20 cellular contexts compared by ENCODE assay signal in the genomic region with DNA sequence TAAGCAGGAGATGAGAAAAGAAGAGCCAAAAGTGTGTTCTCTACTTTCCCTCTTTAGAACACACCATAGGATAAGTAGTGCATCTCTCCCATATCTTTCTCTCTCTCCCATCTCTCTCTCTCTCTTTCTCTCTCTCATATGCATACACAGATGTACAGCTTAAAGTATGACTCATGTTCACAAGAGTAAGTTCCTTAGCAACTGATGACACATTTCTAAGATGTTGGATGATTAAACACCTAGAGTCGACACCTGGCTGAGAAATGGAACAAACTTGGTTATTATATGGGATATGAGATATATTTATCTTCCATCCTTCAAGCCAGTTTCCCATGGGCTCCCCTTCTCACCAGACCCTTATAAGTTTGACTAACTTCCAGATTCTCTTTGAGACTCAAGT.
DNase-seq lines count a peak whose midpoint lies in the region; ATAC-seq, FAIRE-seq and TF ChIP-seq lines count a peak whose summit lies in the region.
"Had no signal": no experiment of that assay in that cellular context is flagged by ENCODE, and none has a peak within 500 bp of the region (broad histone marks: within the 10 kb centered on the region; RNA-seq: fewer than 3 reads in every experiment).

No MANE protein-coding gene starts in this region.

- H3K36me3 ChIP-seq in HepG2 (replicated peaks in 1 of 2; ENCODE audit: control insufficient read depth in 1 of 2, insufficient read depth in 2 of 2, low read length in 2 of 2): no peaks in the 10 kb centered on the region
- H3K36me3 ChIP-seq in right lobe of liver: no peaks in the 10 kb centered on the region
- H3K36me3 ChIP-seq in RWPE2 (ENCODE audit: low read depth): no peaks in the 10 kb centered on the region
- H3K36me3 ChIP-seq: BLaER1, SJCRH30 had no signal

- CTCF ChIA-PET in HepG2 (lab: Yijun Ruan, JAX; ENCODE audit: low intra/inter-chr PET ratio, low total read pairs): no interaction called here

- TF ChIP-seq CTCF in HepG2 (CRISPR knock-in tag; IDR thresholded peaks at IDR 0.05): no peak
- no peak for TF ChIP-seq CTCF in right lobe of liver (IDR thresholded peaks at IDR 0.05)
- TF ChIP-seq CTCF in RWPE2 (IDR thresholded peaks at IDR 0.05; ENCODE audit: poor library complexity, severe bottlenecking): no peak

- no peak overlapping the region for H3K27ac Mint-ChIP-seq in stimulated activated naive B cell treated with anti-CD40 and anti-IgM and Interleukin-4, amounts not matched to agents 10 μg/mL and 1 μg/mL and 100 μg/mL, for 72 hours
- H3K27ac Mint-ChIP-seq: CD4-positive, alpha-beta memory T cell; HFFc6 had no signal

- POLR2A ChIA-PET in HepG2 (lab: Yijun Ruan, JAX): no interaction called here

- no peak overlapping the region for H3K4me2 ChIP-seq in HepG2 (ENCODE audit: low read depth, low read length)
- H3K4me2 ChIP-seq: BLaER1 had no signal

- peaks cover 8 to 10% of the 10 kb centered on the region in 2 donors for H3K9me3 Mint-ChIP-seq in stimulated activated naive B cell treated with anti-CD40 and anti-IgM and Interleukin-4, amounts not matched to agents 10 μg/mL and 1 μg/mL and 100 μg/mL, for 72 hours

- H3K9ac ChIP-seq in HepG2 (ENCODE audit: insufficient read depth, low read depth, low read length): no peak overlapping the region
- H3K9ac ChIP-seq: BLaER1 had no signal

- H3K36me3 Mint-ChIP-seq in stimulated activated naive B cell treated with anti-CD40 and anti-IgM and Interleukin-4, amounts not matched to agents 10 μg/mL and 1 μg/mL and 100 μg/mL, for 72 hours: peaks cover 2 to 3% of the 10 kb centered on the region in 2 donors

- TF ChIP-seq EP300 in HepG2 (IDR thresholded peaks at IDR 0.05; ENCODE audit: low read depth in 2 of 2, low read length in 2 of 2): no peak
- no peak for TF ChIP-seq EP300 in HepG2 (CRISPR knock-in tag; IDR thresholded peaks at IDR 0.05; ENCODE audit: borderline replicate concordance)

- TF ChIP-seq POLR2A in HepG2 (IDR thresholded peaks at IDR 0.05; ENCODE audit: insufficient read depth in 1 of 2, low read depth in 2 of 2, low read length in 2 of 2): no peak
- TF ChIP-seq POLR2A in right lobe of liver (IDR thresholded peaks at IDR 0.05): no peak

- H3K4me1 ChIP-seq in HepG2 (ENCODE audit: insufficient read depth, low read length) (no peaks in the 10 kb centered on the region), right lobe of liver (no peaks in the 10 kb centered on the region), RWPE2 (ENCODE audit: insufficient read depth, poor library complexity, severe bottlenecking) (no peaks in the 10 kb centered on the region)
- H3K4me1 ChIP-seq: BLaER1, SJCRH30 had no signal

- no peaks in the 10 kb centered on the region for H4K20me1 ChIP-seq in HepG2 (ENCODE audit: insufficient read depth, low read length)
- H4K20me1 ChIP-seq: BLaER1 had no signal

- ATAC-seq in HepG2: no peak
- ATAC-seq in right lobe of liver: no peak
- peak; percentile 56; the same call in 2 of the 3 replicates for ATAC-seq in RWPE2 (ENCODE audit: low read depth)
- no peak for ATAC-seq in stimulated activated naive B cell treated with anti-CD40 and anti-IgM and Interleukin-4, amounts not matched to agents 10 μg/mL and 1 μg/mL and 100 μg/mL, for 72 hours (replicated peaks)

- no peaks in the 10 kb centered on the region for H3K27me3 ChIP-seq in HepG2 (ENCODE audit: control insufficient read depth in 1 of 2, insufficient read depth in 2 of 2, low read length in 2 of 2)
- H3K27me3 ChIP-seq in right lobe of liver: no peaks in the 10 kb centered on the region
- H3K27me3 ChIP-seq in RWPE2 (ENCODE audit: insufficient read depth, poor library complexity, severe bottlenecking): peaks cover 5% of the 10 kb centered on the region
- H3K27me3 ChIP-seq: BLaER1, SJCRH30 had no signal

- H3K9me3 ChIP-seq in HepG2 (ENCODE audit: low read length) (no peaks in the 10 kb centered on the region), right lobe of liver (no peaks in the 10 kb centered on the region), RWPE2 (ENCODE audit: severe bottlenecking) (peaks cover 2% of the 10 kb centered on the region)
- H3K9me3 ChIP-seq: SJCRH30 had no signal

- FAIRE-seq in HepG2 (lab: Jason Lieb, UNC): no peak
- FAIRE-seq: HTR-8/SVneo had no signal

- H2AFZ ChIP-seq in HepG2 (ENCODE audit: low read length): no peak overlapping the region

- H3K4me3 ChIP-seq in HepG2 (replicated peaks in 1 of 3; ENCODE audit: insufficient read depth in 1 of 3, low read depth in 2 of 3, low read length in 3 of 3): no peak overlapping the region
- H3K4me3 ChIP-seq in right lobe of liver: no peak overlapping the region
- no peak overlapping the region for H3K4me3 ChIP-seq in RWPE2 (ENCODE audit: severe bottlenecking)
- H3K4me3 ChIP-seq: BLaER1, SJCRH30 had no signal

- intact Hi-C loops in HepG2 (cut with micrococcal nuclease; ENCODE audit: unreplicated experiment): no loop called here
- intact Hi-C loops in right lobe of liver (cut with DNase I): no loop called here

- H3K4me3 Mint-ChIP-seq in stimulated activated naive B cell treated with anti-CD40 and anti-IgM and Interleukin-4, amounts not matched to agents 10 μg/mL and 1 μg/mL and 100 μg/mL, for 72 hours: no peak overlapping the region
- H3K4me3 Mint-ChIP-seq: CD4-positive, alpha-beta memory T cell; HFFc6 had no signal

- WGBS in HepG2 (ENCODE audit: low lambda C conversion rate): 0% methylated on average over 1 of the region's 1 CpG
- 21% methylated on average over 1 of the region's 1 CpG for WGBS in right lobe of liver (ENCODE audit: insufficient coverage, low coverage, low lambda C conversion rate, missing lambda C conversion rate)

- no peak overlapping the region for H3K27ac ChIP-seq in HepG2 (ENCODE audit: extremely low read length, insufficient read depth, low read length)
- H3K27ac ChIP-seq in right lobe of liver: no peak overlapping the region
- no peak overlapping the region for H3K27ac ChIP-seq in RWPE2 (ENCODE audit: poor library complexity, severe bottlenecking)
- H3K27ac ChIP-seq in epithelial cell of prostate: no peak overlapping the region
- H3K27ac ChIP-seq: BLaER1, SJCRH30 had no signal

- in situ Hi-C loops in HepG2 (cut with HindIII; ENCODE audit: extremely low pct_ligation_motif_present, low pct_unique_long_range_greater_than_20kb): no loop called here

- DNase-seq in HepG2 (ENCODE audit: low spot score) (no peak), right lobe of liver (no peak), RWPE2 (ENCODE audit: low spot score) (no peak), epithelial cell of prostate (ENCODE audit: low read depth, low spot score) (peak; percentile 37), superior temporal gyrus (ENCODE audit: extremely low spot score) (peak; percentile 16), MV-4-11 (lab: John Stamatoyannopoulos, UW) (no peak), EL (no peak)
- no peak for DNase-seq in stimulated activated naive B cell treated with anti-CD40 and anti-IgM and Interleukin-4, amounts not matched to agents 10 μg/mL and 1 μg/mL and 100 μg/mL, for 72 hours
- DNase-seq: CD4-positive, alpha-beta memory T cell; DMS79; H7; HFFc6; MM.1S; NCI-H1092 treated with DMSO at 0.1 percent for 48 hours; NCI-H146; NCI-H2081 treated with DMSO at 0.1 percent for 48 hours; NCI-H748 treated with DMSO at 0.1 percent for 48 hours; SJCRH30 had no signal

- BruUV-seq in HepG2 (replicated peaks; lab: Mats Ljungman, UMichigan): no TSS peak

- H3K27me3 Mint-ChIP-seq in stimulated activated naive B cell treated with anti-CD40 and anti-IgM and Interleukin-4, amounts not matched to agents 10 μg/mL and 1 μg/mL and 100 μg/mL, for 72 hours: peaks cover 16 to 29% of the 10 kb centered on the region in 2 donors

- H3K79me2 ChIP-seq in HepG2 (ENCODE audit: insufficient read depth, low read length): no peaks in the 10 kb centered on the region

- no peak for TF ChIP-seq RAD21 in HepG2 (CRISPR knock-in tag; IDR thresholded peaks at IDR 0.05)

- no peaks in the 10 kb centered on the region for H3K4me1 Mint-ChIP-seq in stimulated activated naive B cell treated with anti-CD40 and anti-IgM and Interleukin-4, amounts not matched to agents 10 μg/mL and 1 μg/mL and 100 μg/mL, for 72 hours
- H3K4me1 Mint-ChIP-seq: CD4-positive, alpha-beta memory T cell had no signal

TF ChIP-seq in HepG2, 621 proteins besides CTCF, POLR2A, EP300 and RAD21:
- TF ChIP-seq DNMT3B (CRISPR knock-in tag; conservative IDR thresholded peaks at IDR 0.05): no peak
- TF ChIP-seq RFX5 (IDR thresholded peaks at IDR 0.05; ENCODE audit: low read depth, low read length): peak; percentile 72

Comparison
In these comparisons a context has a peak if more than half of its experiments do, and no peak if none do; other contexts are left out.
1. DNase-seq: peak in epithelial cell of prostate (single experiment) and superior temporal gyrus (single experiment); none in HepG2 (single experiment), right lobe of liver (0 of 3), RWPE2 (single experiment), MV-4-11 (single experiment), EL (single experiment) and stimulated activated naive B cell treated with anti-CD40 and anti-IgM and Interleukin-4, amounts not matched to agents 10 μg/mL and 1 μg/mL and 100 μg/mL, for 72 hours (single experiment).